Comparison of ENCODE assay signal across 1 cellular context in the genomic region with DNA sequence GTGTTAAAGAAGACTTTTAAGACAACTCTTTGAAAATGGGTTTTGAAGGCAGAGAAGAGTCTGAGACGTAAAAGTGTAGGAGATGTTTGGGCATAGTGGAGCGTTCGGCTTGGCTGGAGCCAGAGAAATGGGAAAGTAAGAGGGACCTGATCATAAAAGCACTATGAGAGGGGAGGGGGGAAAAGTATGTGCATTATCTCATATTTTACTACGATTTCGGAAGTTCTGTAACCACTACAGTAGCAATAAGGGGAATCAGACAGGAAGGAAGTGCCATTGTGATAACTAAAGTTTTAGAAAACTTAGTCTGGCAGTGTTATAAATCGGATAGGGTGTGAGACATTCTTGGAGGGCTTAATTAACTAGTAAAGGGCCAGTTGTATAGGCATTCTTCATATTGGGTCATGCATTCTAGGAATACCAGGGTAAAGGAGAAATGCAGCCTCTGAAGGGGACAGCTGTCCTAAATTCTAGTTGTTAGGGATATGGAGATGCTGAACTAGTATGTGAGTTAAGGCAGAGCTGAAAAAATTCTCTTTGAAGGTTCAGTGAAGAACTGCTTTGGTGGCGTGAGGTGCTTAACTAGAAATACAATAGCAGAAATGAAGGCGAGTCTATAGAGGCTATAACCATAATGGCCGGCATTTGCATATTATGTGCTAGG.
TF ChIP-seq lines count a peak whose summit lies in the region.

No MANE protein-coding gene starts in this region.

TF ChIP-seq in H1, 55 proteins besides CTCF, POLR2A, EP300 and RAD21 (continued from another document):
- TF ChIP-seq, protein P1, sequence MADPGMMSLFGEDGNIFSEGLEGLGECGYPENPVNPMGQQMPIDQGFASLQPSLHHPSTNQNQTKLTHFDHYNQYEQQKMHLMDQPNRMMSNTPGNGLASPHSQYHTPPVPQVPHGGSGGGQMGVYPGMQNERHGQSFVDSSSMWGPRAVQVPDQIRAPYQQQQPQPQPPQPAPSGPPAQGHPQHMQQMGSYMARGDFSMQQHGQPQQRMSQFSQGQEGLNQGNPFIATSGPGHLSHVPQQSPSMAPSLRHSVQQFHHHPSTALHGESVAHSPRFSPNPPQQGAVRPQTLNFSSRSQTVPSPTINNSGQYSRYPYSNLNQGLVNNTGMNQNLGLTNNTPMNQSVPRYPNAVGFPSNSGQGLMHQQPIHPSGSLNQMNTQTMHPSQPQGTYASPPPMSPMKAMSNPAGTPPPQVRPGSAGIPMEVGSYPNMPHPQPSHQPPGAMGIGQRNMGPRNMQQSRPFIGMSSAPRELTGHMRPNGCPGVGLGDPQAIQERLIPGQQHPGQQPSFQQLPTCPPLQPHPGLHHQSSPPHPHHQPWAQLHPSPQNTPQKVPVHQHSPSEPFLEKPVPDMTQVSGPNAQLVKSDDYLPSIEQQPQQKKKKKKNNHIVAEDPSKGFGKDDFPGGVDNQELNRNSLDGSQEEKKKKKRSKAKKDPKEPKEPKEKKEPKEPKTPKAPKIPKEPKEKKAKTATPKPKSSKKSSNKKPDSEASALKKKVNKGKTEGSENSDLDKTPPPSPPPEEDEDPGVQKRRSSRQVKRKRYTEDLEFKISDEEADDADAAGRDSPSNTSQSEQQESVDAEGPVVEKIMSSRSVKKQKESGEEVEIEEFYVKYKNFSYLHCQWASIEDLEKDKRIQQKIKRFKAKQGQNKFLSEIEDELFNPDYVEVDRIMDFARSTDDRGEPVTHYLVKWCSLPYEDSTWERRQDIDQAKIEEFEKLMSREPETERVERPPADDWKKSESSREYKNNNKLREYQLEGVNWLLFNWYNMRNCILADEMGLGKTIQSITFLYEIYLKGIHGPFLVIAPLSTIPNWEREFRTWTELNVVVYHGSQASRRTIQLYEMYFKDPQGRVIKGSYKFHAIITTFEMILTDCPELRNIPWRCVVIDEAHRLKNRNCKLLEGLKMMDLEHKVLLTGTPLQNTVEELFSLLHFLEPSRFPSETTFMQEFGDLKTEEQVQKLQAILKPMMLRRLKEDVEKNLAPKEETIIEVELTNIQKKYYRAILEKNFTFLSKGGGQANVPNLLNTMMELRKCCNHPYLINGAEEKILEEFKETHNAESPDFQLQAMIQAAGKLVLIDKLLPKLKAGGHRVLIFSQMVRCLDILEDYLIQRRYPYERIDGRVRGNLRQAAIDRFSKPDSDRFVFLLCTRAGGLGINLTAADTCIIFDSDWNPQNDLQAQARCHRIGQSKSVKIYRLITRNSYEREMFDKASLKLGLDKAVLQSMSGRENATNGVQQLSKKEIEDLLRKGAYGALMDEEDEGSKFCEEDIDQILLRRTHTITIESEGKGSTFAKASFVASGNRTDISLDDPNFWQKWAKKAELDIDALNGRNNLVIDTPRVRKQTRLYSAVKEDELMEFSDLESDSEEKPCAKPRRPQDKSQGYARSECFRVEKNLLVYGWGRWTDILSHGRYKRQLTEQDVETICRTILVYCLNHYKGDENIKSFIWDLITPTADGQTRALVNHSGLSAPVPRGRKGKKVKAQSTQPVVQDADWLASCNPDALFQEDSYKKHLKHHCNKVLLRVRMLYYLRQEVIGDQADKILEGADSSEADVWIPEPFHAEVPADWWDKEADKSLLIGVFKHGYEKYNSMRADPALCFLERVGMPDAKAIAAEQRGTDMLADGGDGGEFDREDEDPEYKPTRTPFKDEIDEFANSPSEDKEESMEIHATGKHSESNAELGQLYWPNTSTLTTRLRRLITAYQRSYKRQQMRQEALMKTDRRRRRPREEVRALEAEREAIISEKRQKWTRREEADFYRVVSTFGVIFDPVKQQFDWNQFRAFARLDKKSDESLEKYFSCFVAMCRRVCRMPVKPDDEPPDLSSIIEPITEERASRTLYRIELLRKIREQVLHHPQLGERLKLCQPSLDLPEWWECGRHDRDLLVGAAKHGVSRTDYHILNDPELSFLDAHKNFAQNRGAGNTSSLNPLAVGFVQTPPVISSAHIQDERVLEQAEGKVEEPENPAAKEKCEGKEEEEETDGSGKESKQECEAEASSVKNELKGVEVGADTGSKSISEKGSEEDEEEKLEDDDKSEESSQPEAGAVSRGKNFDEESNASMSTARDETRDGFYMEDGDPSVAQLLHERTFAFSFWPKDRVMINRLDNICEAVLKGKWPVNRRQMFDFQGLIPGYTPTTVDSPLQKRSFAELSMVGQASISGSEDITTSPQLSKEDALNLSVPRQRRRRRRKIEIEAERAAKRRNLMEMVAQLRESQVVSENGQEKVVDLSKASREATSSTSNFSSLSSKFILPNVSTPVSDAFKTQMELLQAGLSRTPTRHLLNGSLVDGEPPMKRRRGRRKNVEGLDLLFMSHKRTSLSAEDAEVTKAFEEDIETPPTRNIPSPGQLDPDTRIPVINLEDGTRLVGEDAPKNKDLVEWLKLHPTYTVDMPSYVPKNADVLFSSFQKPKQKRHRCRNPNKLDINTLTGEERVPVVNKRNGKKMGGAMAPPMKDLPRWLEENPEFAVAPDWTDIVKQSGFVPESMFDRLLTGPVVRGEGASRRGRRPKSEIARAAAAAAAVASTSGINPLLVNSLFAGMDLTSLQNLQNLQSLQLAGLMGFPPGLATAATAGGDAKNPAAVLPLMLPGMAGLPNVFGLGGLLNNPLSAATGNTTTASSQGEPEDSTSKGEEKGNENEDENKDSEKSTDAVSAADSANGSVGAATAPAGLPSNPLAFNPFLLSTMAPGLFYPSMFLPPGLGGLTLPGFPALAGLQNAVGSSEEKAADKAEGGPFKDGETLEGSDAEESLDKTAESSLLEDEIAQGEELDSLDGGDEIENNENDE (IDR thresholded peaks at IDR 0.05; ENCODE audit: insufficient replicate concordance, low read length): no peak
- TF ChIP-seq SP4 (IDR thresholded peaks at IDR 0.05; ENCODE audit: low read length) (no peak), TAF1 (IDR thresholded peaks at IDR 0.05; ENCODE audit: low read depth, low read length) (no peak), TAF7 (optimal IDR thresholded peaks at IDR 0.05; ENCODE audit: borderline replicate concordance, low read depth, low read length) (no peak), JUN (IDR thresholded peaks at IDR 0.05; ENCODE audit: low read depth, low read length) (no peak), CEBPB (IDR thresholded peaks at IDR 0.05; ENCODE audit: low read depth, low read length) (no peak), RNF2 (IDR thresholded peaks at IDR 0.05; ENCODE audit: borderline replicate concordance, low read depth, low read length, missing control alignments, poor library complexity, severe bottlenecking) (no peak), MAFK (IDR thresholded peaks at IDR 0.05; ENCODE audit: low read depth, low read length) (no peak), KDM5A (IDR thresholded peaks at IDR 0.05; ENCODE audit: low read length) (no peak), CHD2 (IDR thresholded peaks at IDR 0.05; ENCODE audit: low read length) (no peak), CBX8 (IDR thresholded peaks at IDR 0.05; ENCODE audit: borderline replicate concordance, low read depth, low read length) (no peak), YY1 (IDR thresholded peaks at IDR 0.05; ENCODE audit: low read depth, low read length) (no peak), SUZ12 (IDR thresholded peaks at IDR 0.05; ENCODE audit: low read length) (no peak), CTBP2 (IDR thresholded peaks at IDR 0.05; ENCODE audit: borderline replicate concordance, insufficient read depth, insufficient read length, low read length) (no peak)
- TF ChIP-seq, protein P2, sequence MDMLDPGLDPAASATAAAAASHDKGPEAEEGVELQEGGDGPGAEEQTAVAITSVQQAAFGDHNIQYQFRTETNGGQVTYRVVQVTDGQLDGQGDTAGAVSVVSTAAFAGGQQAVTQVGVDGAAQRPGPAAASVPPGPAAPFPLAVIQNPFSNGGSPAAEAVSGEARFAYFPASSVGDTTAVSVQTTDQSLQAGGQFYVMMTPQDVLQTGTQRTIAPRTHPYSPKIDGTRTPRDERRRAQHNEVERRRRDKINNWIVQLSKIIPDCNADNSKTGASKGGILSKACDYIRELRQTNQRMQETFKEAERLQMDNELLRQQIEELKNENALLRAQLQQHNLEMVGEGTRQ (IDR thresholded peaks at IDR 0.05; ENCODE audit: low read length): no peak
